18 cellular contexts compared by ENCODE assay signal in the genomic region with DNA sequence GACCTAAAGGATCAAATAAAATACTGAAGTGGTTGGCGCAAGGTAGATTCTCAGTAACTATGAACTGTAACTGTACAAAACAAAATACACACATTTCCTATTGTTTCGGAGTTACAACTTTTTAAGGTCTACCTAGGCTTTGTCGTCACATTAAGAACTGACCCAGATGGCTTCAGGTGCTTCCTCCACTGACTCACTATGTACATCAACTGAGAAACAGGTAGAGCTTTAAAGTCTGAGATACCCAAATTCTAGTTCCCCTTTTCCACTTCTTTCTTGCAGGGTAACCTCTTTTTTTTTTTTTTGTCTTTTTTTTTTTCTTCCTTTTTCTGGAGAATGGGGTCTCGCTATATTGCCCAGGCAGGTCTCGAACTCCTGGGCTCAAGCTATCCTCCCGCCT.
"Had no signal": no experiment of that assay in that cellular context is flagged by ENCODE, and none has a peak within 500 bp of the region (broad histone marks: within the 10 kb centered on the region; RNA-seq: fewer than 3 reads in every experiment).

No MANE protein-coding gene starts in this region.

- ATAC-seq: heart right ventricle; naive thymus-derived CD8-positive, alpha-beta T cell; psoas muscle; sciatic nerve; stimulated activated memory B cell treated with anti-CD40 and anti-IgM and Interleukin-4, amounts not matched to agents 10 μg/mL and 1 μg/mL and 100 μg/mL, for 72 hours had no signal

- H3K27me3 ChIP-seq: heart right ventricle, neutrophil, spleen had no signal

- H3K27ac ChIP-seq: coronary artery, heart right ventricle, neutrophil, psoas muscle, spleen had no signal

- H3K9me3 Mint-ChIP-seq: naive thymus-derived CD8-positive, alpha-beta T cell; stimulated activated memory B cell treated with anti-CD40 and anti-IgM and Interleukin-4, amounts not matched to agents 10 μg/mL and 1 μg/mL and 100 μg/mL, for 72 hours had no signal

- FAIRE-seq: frontal cortex, islet of Langerhans had no signal

- H3K27me3 Mint-ChIP-seq: naive thymus-derived CD8-positive, alpha-beta T cell; stimulated activated memory B cell treated with anti-CD40 and anti-IgM and Interleukin-4, amounts not matched to agents 10 μg/mL and 1 μg/mL and 100 μg/mL, for 72 hours had no signal

- H3K4me3 Mint-ChIP-seq: naive thymus-derived CD8-positive, alpha-beta T cell; stimulated activated memory B cell treated with anti-CD40 and anti-IgM and Interleukin-4, amounts not matched to agents 10 μg/mL and 1 μg/mL and 100 μg/mL, for 72 hours had no signal

- H3K4me3 ChIP-seq: coronary artery, heart right ventricle, psoas muscle, spleen had no signal

- H3K27ac Mint-ChIP-seq: stimulated activated memory B cell treated with anti-CD40 and anti-IgM and Interleukin-4, amounts not matched to agents 10 μg/mL and 1 μg/mL and 100 μg/mL, for 72 hours had no signal

- DNase-seq: effector CD4-positive, alpha-beta T cell; heart right ventricle; hypothalamus; kidney glomerular epithelial cell; naive thymus-derived CD8-positive, alpha-beta T cell; psoas muscle; retina; spleen; stimulated activated CD4-positive, alpha-beta T cell treated with anti-CD3 and anti-CD28 coated beads, Interleukin-15, amount 100 ng/mL, for 24 hours; stimulated activated CD4-positive, alpha-beta T cell treated with anti-CD3 and anti-CD28 coated beads, Interleukin-1b, Interleukin-23, amount 100 ng/mL, for 48 hours; stimulated activated CD4-positive, alpha-beta T cell treated with anti-CD3 and anti-CD28 coated beads, Interleukin-4, amount 100 ng/mL, for 24 hours; trophoblast cell had no signal

- H3K9me3 ChIP-seq: heart right ventricle, neutrophil, psoas muscle, spleen had no signal
